In the genomic region with DNA sequence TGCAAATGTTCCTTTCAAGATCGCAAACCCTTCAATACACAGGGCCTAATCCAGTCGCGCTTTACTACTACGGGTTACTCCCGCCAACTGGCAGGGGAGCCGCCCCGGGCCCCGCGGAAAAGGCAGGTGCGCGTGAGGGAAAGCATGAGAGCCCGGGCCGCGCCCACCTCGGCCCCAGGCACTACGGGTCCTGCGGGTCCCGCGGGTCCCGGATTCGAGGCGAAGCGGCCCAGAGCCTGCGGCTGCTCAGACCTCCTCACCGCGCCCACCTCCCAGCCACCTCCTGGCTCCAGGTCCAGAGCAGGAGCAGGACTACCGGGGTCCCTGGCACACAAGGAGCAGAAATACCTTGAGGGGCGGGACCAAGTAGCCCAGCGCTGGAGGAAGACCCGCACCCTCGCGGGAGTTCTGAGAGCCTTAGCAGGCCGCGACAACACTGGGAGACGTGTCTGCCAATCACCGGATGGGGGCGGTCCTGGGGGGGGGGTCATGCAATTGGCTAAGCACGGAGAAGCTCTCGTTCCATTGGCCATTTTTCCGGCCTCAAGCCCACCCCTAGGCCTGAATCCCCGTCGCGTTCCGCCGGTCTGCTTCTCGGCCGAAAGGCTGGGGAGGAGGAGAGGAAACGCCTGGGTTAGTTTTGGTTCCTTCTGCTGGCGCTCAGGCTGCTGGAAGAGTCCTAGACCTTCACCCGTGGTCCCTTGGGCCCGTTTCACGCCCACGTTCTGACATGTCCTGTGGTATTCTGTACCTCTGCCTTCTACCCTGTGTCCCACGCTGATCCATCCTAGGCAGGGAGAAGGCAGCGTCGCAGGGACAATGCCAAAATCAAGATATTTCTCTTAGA, we compare ENCODE assay signal across 8 cellular contexts. TPM values are rescaled to one million over a fixed set of nuclear protein-coding genes. Genes with fewer than 3 reads are reported as not detected.
DNase-seq lines count a peak whose midpoint lies in the region; ATAC-seq and TF ChIP-seq lines count a peak whose summit lies in the region.

No MANE protein-coding gene starts in this region.

- peaks cover 20% of the 10 kb centered on the region for H3K36me3 Mint-ChIP-seq in nephron (ENCODE audit: low read depth)

- peak overlapping the region; percentile 68 to 83 (median 68) for H3K4me3 Mint-ChIP-seq in nephron

- no peak overlapping the region for H3K27ac ChIP-seq in Karpas-422 (ENCODE audit: low read length)

- peaks cover 3% of the 10 kb centered on the region for H3K27me3 Mint-ChIP-seq in nephron (ENCODE audit: low read depth)

- peak overlapping the region; percentile 76 for H3K9ac ChIP-seq in Karpas-422 (ENCODE audit: low read length)

- no peaks in the 10 kb centered on the region for H4K20me1 ChIP-seq in Karpas-422 (ENCODE audit: insufficient read depth, low read depth, low read length)

- no peaks in the 10 kb centered on the region for H3K9me3 Mint-ChIP-seq in nephron

- peak; percentile 84 for DNase-seq in DMS79 treated with DMSO at 0.1 percent for 48 hours (lab: John Stamatoyannopoulos, UW)
- peak; percentile 99 for DNase-seq in Karpas-422
- peak; percentile 74 for DNase-seq in RPMI8226
- peak; percentile 95 for DNase-seq in activated effector memory CD4-positive, alpha-beta T cell treated with anti-CD3 and anti-CD28 coated beads, Interleukin-2, amount 50 U/mL, for 16 hours
- DNase-seq in fibroblast of the conjunctiva (ENCODE audit: low read depth) = peak; percentile 95
- peak; percentile 89 for DNase-seq in stimulated activated naive CD8-positive, alpha-beta T cell treated with anti-CD3 and anti-CD28 coated beads, Interleukin-15, Interleukin-2, amounts not matched to agents 100 U/mL and 50 U/mL, for 24 hours

- peak overlapping the region; percentile 74 for H3K4me3 ChIP-seq in Karpas-422 (ENCODE audit: low read length)

- ATAC-seq in GM21737 (IDR thresholded peaks at IDR 0.05; ENCODE audit: unreplicated experiment) = peak; percentile 96
- ATAC-seq in stimulated activated naive CD8-positive, alpha-beta T cell treated with anti-CD3 and anti-CD28 coated beads, Interleukin-15, Interleukin-2, amounts not matched to agents 100 U/mL and 50 U/mL, for 24 hours = peak; percentile 98

- TF ChIP-seq CTCF in nephron (IDR thresholded peaks at IDR 0.05; ENCODE audit: unreplicated experiment in 3 of 3) = no peak

- peak overlapping the region; percentile 80 for H3K4me2 ChIP-seq in Karpas-422 (ENCODE audit: low read depth, low read length, poor library complexity, severe bottlenecking)

- H3K4me1 ChIP-seq in Karpas-422 (ENCODE audit: low read length) = peaks cover 16% of the 10 kb centered on the region

- H3K4me1 Mint-ChIP-seq in nephron = peaks cover 6% of the 10 kb centered on the region

- H3K79me2 ChIP-seq in Karpas-422 (ENCODE audit: low read length) = no peaks in the 10 kb centered on the region

- H3K9me2 ChIP-seq in Karpas-422 (replicated peaks; ENCODE audit: insufficient read depth, low read length) = no peaks in the 10 kb centered on the region

- H3K36me3 ChIP-seq in Karpas-422 (ENCODE audit: insufficient read depth, low read length) = no peaks in the 10 kb centered on the region

- no peaks in the 10 kb centered on the region for H3K27me3 ChIP-seq in Karpas-422 (ENCODE audit: low read length)

- peak overlapping the region; percentile 80 to 89 (median 85) for H3K27ac Mint-ChIP-seq in nephron

- peak overlapping the region; percentile 85 for H2AFZ ChIP-seq in Karpas-422 (ENCODE audit: low read length)

- H3K9me3 ChIP-seq in Karpas-422 (ENCODE audit: low read length) = no peaks in the 10 kb centered on the region

RNA-seq across cellular contexts. Expression of gene ERVMER34-1, which starts 29.0 kb away (rescaled TPM):
- not detected in 2 replicates for total RNA-seq in Karpas-422 (2014; rRNA removed; shearing (Covaris generic); ENCODE audit: low replicate concordance)
